Comparison of ENCODE assay signal across 15 cellular contexts in the genomic region with DNA sequence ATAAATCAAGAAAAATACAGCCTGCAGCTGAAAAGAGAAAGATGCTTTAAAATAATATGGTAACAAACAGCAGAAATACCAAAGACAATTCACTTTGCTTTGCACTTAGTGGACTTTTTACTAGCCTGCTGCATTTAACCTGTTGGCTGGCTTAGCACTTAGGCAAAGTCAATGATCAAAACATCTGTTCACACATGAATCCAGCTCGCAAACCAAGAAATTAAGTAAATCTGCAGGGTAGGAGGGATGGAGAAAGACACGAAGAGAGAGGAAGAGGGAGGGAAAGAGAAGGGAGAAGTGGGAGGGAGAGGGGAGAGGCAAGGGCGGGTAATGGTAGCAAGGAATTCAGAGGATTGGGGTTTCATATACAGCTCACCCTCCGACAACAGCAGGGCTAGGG.
DNase-seq lines count a peak whose midpoint lies in the region; ATAC-seq and TF ChIP-seq lines count a peak whose summit lies in the region.
"Had no signal": no experiment of that assay in that cellular context is flagged by ENCODE, and none has a peak within 500 bp of the region (broad histone marks: within the 10 kb centered on the region; RNA-seq: fewer than 3 reads in every experiment).

No MANE protein-coding gene starts in this region.

- 85% methylated on average over 4 of the region's 4 CpGs for WGBS in right cardiac atrium

- TF ChIP-seq CTCF in A673 (conservative IDR thresholded peaks at IDR 0.05; ENCODE audit: low read depth, low read length) (no peak), HEK293 (tag by site-specific recombination; IDR thresholded peaks at IDR 0.05) (no peak), glutamatergic neuron (IDR thresholded peaks at IDR 0.05; ENCODE audit: partially characterized antibody, unreplicated experiment) (no peak)

- H3K4me3 ChIP-seq in A673 (ENCODE audit: low read depth, low read length, poor library complexity, severe bottlenecking): no peak overlapping the region
- no peak overlapping the region for H3K4me3 ChIP-seq in HEK293 (ENCODE audit: low read depth, low read length)
- H3K4me3 ChIP-seq in right cardiac atrium (ENCODE audit: low read length): no peak overlapping the region
- H3K4me3 ChIP-seq: BLaER1 treated with 17β-estradiol and CSF1 and Interleukin-3, amounts not matched to agents 10 nM and 100 nM; HAP-1 had no signal

- H3K9me3 ChIP-seq in A673 (ENCODE audit: low read depth, low read length, poor library complexity, severe bottlenecking) (no peaks in the 10 kb centered on the region), HEK293 (ENCODE audit: control insufficient read depth, insufficient read depth, low read depth, low read length) (no peaks in the 10 kb centered on the region), right cardiac atrium (ENCODE audit: control insufficient read depth, low read length) (no peaks in the 10 kb centered on the region)
- H3K9me3 ChIP-seq: BLaER1 treated with 17β-estradiol and CSF1 and Interleukin-3, amounts not matched to agents 10 nM and 100 nM; HAP-1 had no signal

- peaks cover 4% of the 10 kb centered on the region for H3K27me3 Mint-ChIP-seq in glutamatergic neuron (ENCODE audit: unreplicated experiment)

- no peaks in the 10 kb centered on the region for H3K36me3 ChIP-seq in A673 (ENCODE audit: insufficient read depth, low read length, poor library complexity, severe bottlenecking)
- no peaks in the 10 kb centered on the region for H3K36me3 ChIP-seq in HEK293 (ENCODE audit: control insufficient read depth in 2 of 2, insufficient read depth in 1 of 2, low read length in 2 of 2)
- H3K36me3 ChIP-seq: BLaER1 treated with 17β-estradiol and CSF1 and Interleukin-3, amounts not matched to agents 10 nM and 100 nM; HAP-1 had no signal

- DNase-seq in A673 (ENCODE audit: low spot score) (peak; percentile 32), NCI-H82 treated with DMSO at 0.1 percent for 48 hours (lab: John Stamatoyannopoulos, UW; ENCODE audit: unreplicated experiment) (peak; percentile 99), glutamatergic neuron (no peak), right cardiac atrium (no peak), NCI-H2029 (lab: John Stamatoyannopoulos, UW) (no peak)
- DNase-seq: 8988T; Calu3; CD8-positive, alpha-beta T cell; DMS 273 treated with DMSO at 0.1 percent for 48 hours had no signal

- intact Hi-C loops in A673 (cut with micrococcal nuclease; ENCODE audit: unreplicated experiment): no loop called here
- intact Hi-C loops in right cardiac atrium (cut with DNase I): no loop called here

- H3K27ac ChIP-seq in A673 (ENCODE audit: low read depth, low read length, poor library complexity, severe bottlenecking) (no peak overlapping the region), HEK293 (ENCODE audit: extremely low read depth, low read depth, low read length) (no peak overlapping the region), right cardiac atrium (ENCODE audit: low read length) (no peak overlapping the region)
- H3K27ac ChIP-seq: BLaER1 treated with 17β-estradiol and CSF1 and Interleukin-3, amounts not matched to agents 10 nM and 100 nM; HL-60 had no signal

- H3K9me3 Mint-ChIP-seq in glutamatergic neuron (ENCODE audit: unreplicated experiment): no peaks in the 10 kb centered on the region
- H3K9me3 Mint-ChIP-seq: CD8-positive, alpha-beta T cell had no signal

- no peak for ATAC-seq in right cardiac atrium
- ATAC-seq in GM19463 (IDR thresholded peaks at IDR 0.05; ENCODE audit: unreplicated experiment): no peak
- ATAC-seq: CD8-positive, alpha-beta T cell had no signal

- no peak overlapping the region for H3K4me3 Mint-ChIP-seq in glutamatergic neuron (ENCODE audit: unreplicated experiment)
- H3K4me3 Mint-ChIP-seq: B cell; CD8-positive, alpha-beta T cell had no signal

- H3K4me1 Mint-ChIP-seq in glutamatergic neuron (ENCODE audit: low read depth, unreplicated experiment): peaks cover 15% of the 10 kb centered on the region
- H3K4me1 Mint-ChIP-seq: B cell had no signal

- no peaks in the 10 kb centered on the region for H3K36me3 Mint-ChIP-seq in glutamatergic neuron (ENCODE audit: unreplicated experiment)
- H3K36me3 Mint-ChIP-seq: CD8-positive, alpha-beta T cell had no signal

- H3K4me1 ChIP-seq in A673 (ENCODE audit: insufficient read depth, low read length, poor library complexity, severe bottlenecking) (peaks cover 28% of the 10 kb centered on the region), HEK293 (ENCODE audit: control insufficient read depth, insufficient read depth, low read length) (no peaks in the 10 kb centered on the region), right cardiac atrium (ENCODE audit: control insufficient read depth, insufficient read depth, low read length) (no peaks in the 10 kb centered on the region)
- H3K4me1 ChIP-seq: HAP-1 had no signal

- POLR2A ChIA-PET in A673 (lab: Charles Lee; ENCODE audit: low non-redundant PET) (no interaction called here), HEK293 (lab: Yijun Ruan, JAX) (interaction anchor here (1.0 kb wide), 1 partner anchor 17 kb away, joined by 3 read pairs; no protein-coding TSS in a partner anchor)

- no TSS peak for BruUV-seq in A673 (replicated peaks; lab: Mats Ljungman, UMichigan)

- peak overlapping the region; percentile 2 for H3K27ac Mint-ChIP-seq in glutamatergic neuron (ENCODE audit: unreplicated experiment)
- H3K27ac Mint-ChIP-seq: B cell; CD8-positive, alpha-beta T cell had no signal

- CTCF ChIA-PET in A673 (lab: Charles Lee): no interaction called here
- CTCF ChIA-PET in HEK293 (lab: Yijun Ruan, JAX): interaction anchor here (0.7 kb wide), 1 partner anchor 282 kb away, joined by 3 read pairs; no protein-coding TSS in a partner anchor

- H3K27me3 ChIP-seq in A673 (replicated peaks; ENCODE audit: insufficient read depth, low read depth, low read length, poor library complexity): peaks cover 22% of the 10 kb centered on the region
- no peaks in the 10 kb centered on the region for H3K27me3 ChIP-seq in right cardiac atrium (ENCODE audit: control insufficient read depth, insufficient read depth)
- H3K27me3 ChIP-seq: BLaER1 treated with 17β-estradiol and CSF1 and Interleukin-3, amounts not matched to agents 10 nM and 100 nM had no signal

TF ChIP-seq in HEK293, 187 proteins besides CTCF, POLR2A, EP300 and RAD21:
- TF ChIP-seq ZFHX2 (tag by site-specific recombination; conservative IDR thresholded peaks at IDR 0.05): no peak
- TF ChIP-seq SCRT2 (tag by site-specific recombination; IDR thresholded peaks at IDR 0.05): peak; percentile 64; the same call in 1 of the 2 replicates
- no peak for TF ChIP-seq ZNF530 (tag by site-specific recombination; IDR thresholded peaks at IDR 0.05; ENCODE audit: low read depth)
- TF ChIP-seq ZNF654 (tag by site-specific recombination; IDR thresholded peaks at IDR 0.05; ENCODE audit: low read depth): no peak
- TF ChIP-seq OSR2 (tag by site-specific recombination; IDR thresholded peaks at IDR 0.05): no peak
- no peak for TF ChIP-seq ZNF24 (tag by site-specific recombination; IDR thresholded peaks at IDR 0.05)
- TF ChIP-seq SCRT1 (tag by site-specific recombination; IDR thresholded peaks at IDR 0.05; ENCODE audit: borderline replicate concordance): 0 out of 2 replicates have a peak, but pooled peaks have one; percentile 56
- TF ChIP-seq, protein P1, sequence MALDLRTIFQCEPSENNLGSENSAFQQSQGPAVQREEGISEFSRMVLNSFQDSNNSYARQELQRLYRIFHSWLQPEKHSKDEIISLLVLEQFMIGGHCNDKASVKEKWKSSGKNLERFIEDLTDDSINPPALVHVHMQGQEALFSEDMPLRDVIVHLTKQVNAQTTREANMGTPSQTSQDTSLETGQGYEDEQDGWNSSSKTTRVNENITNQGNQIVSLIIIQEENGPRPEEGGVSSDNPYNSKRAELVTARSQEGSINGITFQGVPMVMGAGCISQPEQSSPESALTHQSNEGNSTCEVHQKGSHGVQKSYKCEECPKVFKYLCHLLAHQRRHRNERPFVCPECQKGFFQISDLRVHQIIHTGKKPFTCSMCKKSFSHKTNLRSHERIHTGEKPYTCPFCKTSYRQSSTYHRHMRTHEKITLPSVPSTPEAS (tag by site-specific recombination; IDR thresholded peaks at IDR 0.05): no peak
- TF ChIP-seq, protein P2, sequence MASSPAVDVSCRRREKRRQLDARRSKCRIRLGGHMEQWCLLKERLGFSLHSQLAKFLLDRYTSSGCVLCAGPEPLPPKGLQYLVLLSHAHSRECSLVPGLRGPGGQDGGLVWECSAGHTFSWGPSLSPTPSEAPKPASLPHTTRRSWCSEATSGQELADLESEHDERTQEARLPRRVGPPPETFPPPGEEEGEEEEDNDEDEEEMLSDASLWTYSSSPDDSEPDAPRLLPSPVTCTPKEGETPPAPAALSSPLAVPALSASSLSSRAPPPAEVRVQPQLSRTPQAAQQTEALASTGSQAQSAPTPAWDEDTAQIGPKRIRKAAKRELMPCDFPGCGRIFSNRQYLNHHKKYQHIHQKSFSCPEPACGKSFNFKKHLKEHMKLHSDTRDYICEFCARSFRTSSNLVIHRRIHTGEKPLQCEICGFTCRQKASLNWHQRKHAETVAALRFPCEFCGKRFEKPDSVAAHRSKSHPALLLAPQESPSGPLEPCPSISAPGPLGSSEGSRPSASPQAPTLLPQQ (tag by site-specific recombination; IDR thresholded peaks at IDR 0.05): no peak

Comparison
In these comparisons a context has a peak if more than half of its experiments do, and no peak if none do; other contexts are left out.
1. DNase-seq: peak in A673 (single experiment) and NCI-H82 treated with DMSO at 0.1 percent for 48 hours (single experiment); none in glutamatergic neuron (single experiment), right cardiac atrium (0 of 3) and NCI-H2029 (single experiment).